In the genomic region with DNA sequence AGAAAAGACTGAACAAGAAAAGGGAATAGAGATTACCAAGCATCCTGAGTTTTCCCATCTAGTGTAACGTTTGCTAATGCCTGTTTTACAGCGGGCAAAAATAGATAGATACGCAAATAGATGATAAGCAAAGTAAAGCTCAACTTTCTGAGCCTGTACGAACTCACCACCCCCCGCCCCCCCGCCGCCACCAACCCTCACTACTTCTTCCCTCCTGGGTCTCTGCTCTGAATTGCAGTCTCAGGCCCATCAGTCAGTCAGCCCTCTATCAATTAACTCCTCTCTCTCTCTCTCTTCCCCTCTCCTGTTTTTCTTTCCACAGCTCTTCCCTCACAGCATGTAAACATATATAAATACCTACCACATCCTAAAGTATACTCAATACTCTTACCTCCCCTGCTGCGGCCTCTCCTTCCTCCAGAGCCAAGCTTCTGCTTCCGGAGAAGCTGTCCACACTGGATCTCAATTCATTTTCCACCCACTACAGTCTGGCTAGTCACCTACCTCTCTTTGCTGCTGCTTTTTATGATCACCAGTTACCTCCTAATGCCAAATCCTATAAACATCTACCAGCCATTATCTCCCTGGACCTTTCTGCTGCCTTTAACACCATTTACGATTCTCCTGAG, we compare ENCODE assay signal across 1 cellular context.
TF ChIP-seq lines count a peak whose summit lies in the region.

No MANE protein-coding gene starts in this region.

TF ChIP-seq in K562, 482 proteins besides CTCF, POLR2A, EP300 and RAD21 (continued from another document and continues in another):
- TF ChIP-seq, protein P1, sequence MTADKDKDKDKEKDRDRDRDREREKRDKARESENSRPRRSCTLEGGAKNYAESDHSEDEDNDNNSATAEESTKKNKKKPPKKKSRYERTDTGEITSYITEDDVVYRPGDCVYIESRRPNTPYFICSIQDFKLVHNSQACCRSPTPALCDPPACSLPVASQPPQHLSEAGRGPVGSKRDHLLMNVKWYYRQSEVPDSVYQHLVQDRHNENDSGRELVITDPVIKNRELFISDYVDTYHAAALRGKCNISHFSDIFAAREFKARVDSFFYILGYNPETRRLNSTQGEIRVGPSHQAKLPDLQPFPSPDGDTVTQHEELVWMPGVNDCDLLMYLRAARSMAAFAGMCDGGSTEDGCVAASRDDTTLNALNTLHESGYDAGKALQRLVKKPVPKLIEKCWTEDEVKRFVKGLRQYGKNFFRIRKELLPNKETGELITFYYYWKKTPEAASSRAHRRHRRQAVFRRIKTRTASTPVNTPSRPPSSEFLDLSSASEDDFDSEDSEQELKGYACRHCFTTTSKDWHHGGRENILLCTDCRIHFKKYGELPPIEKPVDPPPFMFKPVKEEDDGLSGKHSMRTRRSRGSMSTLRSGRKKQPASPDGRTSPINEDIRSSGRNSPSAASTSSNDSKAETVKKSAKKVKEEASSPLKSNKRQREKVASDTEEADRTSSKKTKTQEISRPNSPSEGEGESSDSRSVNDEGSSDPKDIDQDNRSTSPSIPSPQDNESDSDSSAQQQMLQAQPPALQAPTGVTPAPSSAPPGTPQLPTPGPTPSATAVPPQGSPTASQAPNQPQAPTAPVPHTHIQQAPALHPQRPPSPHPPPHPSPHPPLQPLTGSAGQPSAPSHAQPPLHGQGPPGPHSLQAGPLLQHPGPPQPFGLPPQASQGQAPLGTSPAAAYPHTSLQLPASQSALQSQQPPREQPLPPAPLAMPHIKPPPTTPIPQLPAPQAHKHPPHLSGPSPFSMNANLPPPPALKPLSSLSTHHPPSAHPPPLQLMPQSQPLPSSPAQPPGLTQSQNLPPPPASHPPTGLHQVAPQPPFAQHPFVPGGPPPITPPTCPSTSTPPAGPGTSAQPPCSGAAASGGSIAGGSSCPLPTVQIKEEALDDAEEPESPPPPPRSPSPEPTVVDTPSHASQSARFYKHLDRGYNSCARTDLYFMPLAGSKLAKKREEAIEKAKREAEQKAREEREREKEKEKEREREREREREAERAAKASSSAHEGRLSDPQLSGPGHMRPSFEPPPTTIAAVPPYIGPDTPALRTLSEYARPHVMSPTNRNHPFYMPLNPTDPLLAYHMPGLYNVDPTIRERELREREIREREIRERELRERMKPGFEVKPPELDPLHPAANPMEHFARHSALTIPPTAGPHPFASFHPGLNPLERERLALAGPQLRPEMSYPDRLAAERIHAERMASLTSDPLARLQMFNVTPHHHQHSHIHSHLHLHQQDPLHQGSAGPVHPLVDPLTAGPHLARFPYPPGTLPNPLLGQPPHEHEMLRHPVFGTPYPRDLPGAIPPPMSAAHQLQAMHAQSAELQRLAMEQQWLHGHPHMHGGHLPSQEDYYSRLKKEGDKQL (CRISPR knock-in tag; IDR thresholded peaks at IDR 0.05; ENCODE audit: borderline replicate concordance), result no peak
- no peak for TF ChIP-seq FOXA1 (IDR thresholded peaks at IDR 0.05; ENCODE audit: borderline replicate concordance)
- TF ChIP-seq, protein P2, sequence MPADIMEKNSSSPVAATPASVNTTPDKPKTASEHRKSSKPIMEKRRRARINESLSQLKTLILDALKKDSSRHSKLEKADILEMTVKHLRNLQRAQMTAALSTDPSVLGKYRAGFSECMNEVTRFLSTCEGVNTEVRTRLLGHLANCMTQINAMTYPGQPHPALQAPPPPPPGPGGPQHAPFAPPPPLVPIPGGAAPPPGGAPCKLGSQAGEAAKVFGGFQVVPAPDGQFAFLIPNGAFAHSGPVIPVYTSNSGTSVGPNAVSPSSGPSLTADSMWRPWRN (IDR thresholded peaks at IDR 0.05; ENCODE audit: low read depth), result no peak
- no peak for TF ChIP-seq NCOA1 (IDR thresholded peaks at IDR 0.05; ENCODE audit: low read depth)
- TF ChIP-seq, protein P3, sequence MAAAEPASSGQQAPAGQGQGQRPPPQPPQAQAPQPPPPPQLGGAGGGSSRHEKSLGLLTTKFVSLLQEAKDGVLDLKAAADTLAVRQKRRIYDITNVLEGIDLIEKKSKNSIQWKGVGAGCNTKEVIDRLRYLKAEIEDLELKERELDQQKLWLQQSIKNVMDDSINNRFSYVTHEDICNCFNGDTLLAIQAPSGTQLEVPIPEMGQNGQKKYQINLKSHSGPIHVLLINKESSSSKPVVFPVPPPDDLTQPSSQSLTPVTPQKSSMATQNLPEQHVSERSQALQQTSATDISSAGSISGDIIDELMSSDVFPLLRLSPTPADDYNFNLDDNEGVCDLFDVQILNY (CRISPR knock-in tag; IDR thresholded peaks at IDR 0.05), result 0 out of 2 replicates have a peak, but pooled peaks have one; percentile 60
- peak; percentile 42; the same call in 1 of the 2 replicates for TF ChIP-seq ZKSCAN3 (CRISPR knock-in tag; IDR thresholded peaks at IDR 0.05)
- TF ChIP-seq NFIC (IDR thresholded peaks at IDR 0.05), result no peak
- TF ChIP-seq, protein P4, sequence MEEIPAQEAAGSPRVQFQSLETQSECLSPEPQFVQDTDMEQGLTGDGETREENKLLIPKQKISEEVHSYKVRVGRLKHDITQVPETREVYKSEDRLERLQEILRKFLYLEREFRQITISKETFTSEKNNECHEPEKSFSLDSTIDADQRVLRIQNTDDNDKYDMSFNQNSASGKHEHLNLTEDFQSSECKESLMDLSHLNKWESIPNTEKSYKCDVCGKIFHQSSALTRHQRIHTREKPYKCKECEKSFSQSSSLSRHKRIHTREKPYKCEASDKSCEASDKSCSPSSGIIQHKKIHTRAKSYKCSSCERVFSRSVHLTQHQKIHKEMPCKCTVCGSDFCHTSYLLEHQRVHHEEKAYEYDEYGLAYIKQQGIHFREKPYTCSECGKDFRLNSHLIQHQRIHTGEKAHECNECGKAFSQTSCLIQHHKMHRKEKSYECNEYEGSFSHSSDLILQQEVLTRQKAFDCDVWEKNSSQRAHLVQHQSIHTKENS (CRISPR knock-in tag; IDR thresholded peaks at IDR 0.05), result no peak
- TF ChIP-seq, protein P5, sequence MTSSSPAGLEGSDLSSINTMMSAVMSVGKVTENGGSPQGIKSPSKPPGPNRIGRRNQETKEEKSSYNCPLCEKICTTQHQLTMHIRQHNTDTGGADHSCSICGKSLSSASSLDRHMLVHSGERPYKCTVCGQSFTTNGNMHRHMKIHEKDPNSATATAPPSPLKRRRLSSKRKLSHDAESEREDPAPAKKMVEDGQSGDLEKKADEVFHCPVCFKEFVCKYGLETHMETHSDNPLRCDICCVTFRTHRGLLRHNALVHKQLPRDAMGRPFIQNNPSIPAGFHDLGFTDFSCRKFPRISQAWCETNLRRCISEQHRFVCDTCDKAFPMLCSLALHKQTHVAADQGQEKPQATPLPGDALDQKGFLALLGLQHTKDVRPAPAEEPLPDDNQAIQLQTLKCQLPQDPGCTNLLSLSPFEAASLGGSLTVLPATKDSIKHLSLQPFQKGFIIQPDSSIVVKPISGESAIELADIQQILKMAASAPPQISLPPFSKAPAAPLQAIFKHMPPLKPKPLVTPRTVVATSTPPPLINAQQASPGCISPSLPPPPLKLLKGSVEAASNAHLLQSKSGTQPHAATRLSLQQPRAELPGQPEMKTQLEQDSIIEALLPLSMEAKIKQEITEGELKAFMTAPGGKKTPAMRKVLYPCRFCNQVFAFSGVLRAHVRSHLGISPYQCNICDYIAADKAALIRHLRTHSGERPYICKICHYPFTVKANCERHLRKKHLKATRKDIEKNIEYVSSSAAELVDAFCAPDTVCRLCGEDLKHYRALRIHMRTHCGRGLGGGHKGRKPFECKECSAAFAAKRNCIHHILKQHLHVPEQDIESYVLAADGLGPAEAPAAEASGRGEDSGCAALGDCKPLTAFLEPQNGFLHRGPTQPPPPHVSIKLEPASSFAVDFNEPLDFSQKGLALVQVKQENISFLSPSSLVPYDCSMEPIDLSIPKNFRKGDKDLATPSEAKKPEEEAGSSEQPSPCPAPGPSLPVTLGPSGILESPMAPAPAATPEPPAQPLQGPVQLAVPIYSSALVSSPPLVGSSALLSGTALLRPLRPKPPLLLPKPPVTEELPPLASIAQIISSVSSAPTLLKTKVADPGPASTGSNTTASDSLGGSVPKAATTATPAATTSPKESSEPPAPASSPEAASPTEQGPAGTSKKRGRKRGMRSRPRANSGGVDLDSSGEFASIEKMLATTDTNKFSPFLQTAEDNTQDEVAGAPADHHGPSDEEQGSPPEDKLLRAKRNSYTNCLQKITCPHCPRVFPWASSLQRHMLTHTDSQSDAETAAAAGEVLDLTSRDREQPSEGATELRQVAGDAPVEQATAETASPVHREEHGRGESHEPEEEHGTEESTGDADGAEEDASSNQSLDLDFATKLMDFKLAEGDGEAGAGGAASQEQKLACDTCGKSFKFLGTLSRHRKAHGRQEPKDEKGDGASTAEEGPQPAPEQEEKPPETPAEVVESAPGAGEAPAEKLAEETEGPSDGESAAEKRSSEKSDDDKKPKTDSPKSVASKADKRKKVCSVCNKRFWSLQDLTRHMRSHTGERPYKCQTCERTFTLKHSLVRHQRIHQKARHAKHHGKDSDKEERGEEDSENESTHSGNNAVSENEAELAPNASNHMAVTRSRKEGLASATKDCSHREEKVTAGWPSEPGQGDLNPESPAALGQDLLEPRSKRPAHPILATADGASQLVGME (CRISPR knock-in tag; IDR thresholded peaks at IDR 0.05), result no peak
- TF ChIP-seq WHSC1 (IDR thresholded peaks at IDR 0.05; ENCODE audit: low read length), result no peak
- TF ChIP-seq PCBP1 (IDR thresholded peaks at IDR 0.05; ENCODE audit: low read depth, low read length, poor library complexity, severe bottlenecking), result no peak
- no peak for TF ChIP-seq SMAD1 (IDR thresholded peaks at IDR 0.05; ENCODE audit: low read depth, low read length, partially characterized antibody)
- TF ChIP-seq, protein P6, sequence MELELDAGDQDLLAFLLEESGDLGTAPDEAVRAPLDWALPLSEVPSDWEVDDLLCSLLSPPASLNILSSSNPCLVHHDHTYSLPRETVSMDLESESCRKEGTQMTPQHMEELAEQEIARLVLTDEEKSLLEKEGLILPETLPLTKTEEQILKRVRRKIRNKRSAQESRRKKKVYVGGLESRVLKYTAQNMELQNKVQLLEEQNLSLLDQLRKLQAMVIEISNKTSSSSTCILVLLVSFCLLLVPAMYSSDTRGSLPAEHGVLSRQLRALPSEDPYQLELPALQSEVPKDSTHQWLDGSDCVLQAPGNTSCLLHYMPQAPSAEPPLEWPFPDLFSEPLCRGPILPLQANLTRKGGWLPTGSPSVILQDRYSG (tag; conservative IDR thresholded peaks at IDR 0.05; ENCODE audit: low read depth), result no peak
- no peak for TF ChIP-seq POLR3A (IDR thresholded peaks at IDR 0.05; ENCODE audit: borderline replicate concordance, extremely low read depth, insufficient read depth, insufficient read length)
- TF ChIP-seq SMAD4 (CRISPR knock-in tag; conservative IDR thresholded peaks at IDR 0.05), result peak; percentile 41; the same call in 1 of the 2 replicates
- TF ChIP-seq, protein P7, sequence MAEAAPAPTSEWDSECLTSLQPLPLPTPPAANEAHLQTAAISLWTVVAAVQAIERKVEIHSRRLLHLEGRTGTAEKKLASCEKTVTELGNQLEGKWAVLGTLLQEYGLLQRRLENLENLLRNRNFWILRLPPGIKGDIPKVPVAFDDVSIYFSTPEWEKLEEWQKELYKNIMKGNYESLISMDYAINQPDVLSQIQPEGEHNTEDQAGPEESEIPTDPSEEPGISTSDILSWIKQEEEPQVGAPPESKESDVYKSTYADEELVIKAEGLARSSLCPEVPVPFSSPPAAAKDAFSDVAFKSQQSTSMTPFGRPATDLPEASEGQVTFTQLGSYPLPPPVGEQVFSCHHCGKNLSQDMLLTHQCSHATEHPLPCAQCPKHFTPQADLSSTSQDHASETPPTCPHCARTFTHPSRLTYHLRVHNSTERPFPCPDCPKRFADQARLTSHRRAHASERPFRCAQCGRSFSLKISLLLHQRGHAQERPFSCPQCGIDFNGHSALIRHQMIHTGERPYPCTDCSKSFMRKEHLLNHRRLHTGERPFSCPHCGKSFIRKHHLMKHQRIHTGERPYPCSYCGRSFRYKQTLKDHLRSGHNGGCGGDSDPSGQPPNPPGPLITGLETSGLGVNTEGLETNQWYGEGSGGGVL (CRISPR knock-in tag; IDR thresholded peaks at IDR 0.05), result no peak
- TF ChIP-seq RBM15 (IDR thresholded peaks at IDR 0.05; ENCODE audit: insufficient read depth, low read length), result no peak
- no peak for TF ChIP-seq XRCC3 (IDR thresholded peaks at IDR 0.05)
- TF ChIP-seq BMI1 (IDR thresholded peaks at IDR 0.05; ENCODE audit: low read length), result no peak
- TF ChIP-seq, protein P8, sequence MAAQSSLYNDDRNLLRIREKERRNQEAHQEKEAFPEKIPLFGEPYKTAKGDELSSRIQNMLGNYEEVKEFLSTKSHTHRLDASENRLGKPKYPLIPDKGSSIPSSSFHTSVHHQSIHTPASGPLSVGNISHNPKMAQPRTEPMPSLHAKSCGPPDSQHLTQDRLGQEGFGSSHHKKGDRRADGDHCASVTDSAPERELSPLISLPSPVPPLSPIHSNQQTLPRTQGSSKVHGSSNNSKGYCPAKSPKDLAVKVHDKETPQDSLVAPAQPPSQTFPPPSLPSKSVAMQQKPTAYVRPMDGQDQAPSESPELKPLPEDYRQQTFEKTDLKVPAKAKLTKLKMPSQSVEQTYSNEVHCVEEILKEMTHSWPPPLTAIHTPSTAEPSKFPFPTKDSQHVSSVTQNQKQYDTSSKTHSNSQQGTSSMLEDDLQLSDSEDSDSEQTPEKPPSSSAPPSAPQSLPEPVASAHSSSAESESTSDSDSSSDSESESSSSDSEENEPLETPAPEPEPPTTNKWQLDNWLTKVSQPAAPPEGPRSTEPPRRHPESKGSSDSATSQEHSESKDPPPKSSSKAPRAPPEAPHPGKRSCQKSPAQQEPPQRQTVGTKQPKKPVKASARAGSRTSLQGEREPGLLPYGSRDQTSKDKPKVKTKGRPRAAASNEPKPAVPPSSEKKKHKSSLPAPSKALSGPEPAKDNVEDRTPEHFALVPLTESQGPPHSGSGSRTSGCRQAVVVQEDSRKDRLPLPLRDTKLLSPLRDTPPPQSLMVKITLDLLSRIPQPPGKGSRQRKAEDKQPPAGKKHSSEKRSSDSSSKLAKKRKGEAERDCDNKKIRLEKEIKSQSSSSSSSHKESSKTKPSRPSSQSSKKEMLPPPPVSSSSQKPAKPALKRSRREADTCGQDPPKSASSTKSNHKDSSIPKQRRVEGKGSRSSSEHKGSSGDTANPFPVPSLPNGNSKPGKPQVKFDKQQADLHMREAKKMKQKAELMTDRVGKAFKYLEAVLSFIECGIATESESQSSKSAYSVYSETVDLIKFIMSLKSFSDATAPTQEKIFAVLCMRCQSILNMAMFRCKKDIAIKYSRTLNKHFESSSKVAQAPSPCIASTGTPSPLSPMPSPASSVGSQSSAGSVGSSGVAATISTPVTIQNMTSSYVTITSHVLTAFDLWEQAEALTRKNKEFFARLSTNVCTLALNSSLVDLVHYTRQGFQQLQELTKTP (IDR thresholded peaks at IDR 0.05; ENCODE audit: low read depth in 1 of 2, partially characterized antibody in 2 of 2), result peak in 1 of 2 experiments; percentile 12
- TF ChIP-seq TCF3 (CRISPR knock-in tag; IDR thresholded peaks at IDR 0.05), result no peak
- TF ChIP-seq ZNF24 (IDR thresholded peaks at IDR 0.05), result no peak
- TF ChIP-seq, protein P9, sequence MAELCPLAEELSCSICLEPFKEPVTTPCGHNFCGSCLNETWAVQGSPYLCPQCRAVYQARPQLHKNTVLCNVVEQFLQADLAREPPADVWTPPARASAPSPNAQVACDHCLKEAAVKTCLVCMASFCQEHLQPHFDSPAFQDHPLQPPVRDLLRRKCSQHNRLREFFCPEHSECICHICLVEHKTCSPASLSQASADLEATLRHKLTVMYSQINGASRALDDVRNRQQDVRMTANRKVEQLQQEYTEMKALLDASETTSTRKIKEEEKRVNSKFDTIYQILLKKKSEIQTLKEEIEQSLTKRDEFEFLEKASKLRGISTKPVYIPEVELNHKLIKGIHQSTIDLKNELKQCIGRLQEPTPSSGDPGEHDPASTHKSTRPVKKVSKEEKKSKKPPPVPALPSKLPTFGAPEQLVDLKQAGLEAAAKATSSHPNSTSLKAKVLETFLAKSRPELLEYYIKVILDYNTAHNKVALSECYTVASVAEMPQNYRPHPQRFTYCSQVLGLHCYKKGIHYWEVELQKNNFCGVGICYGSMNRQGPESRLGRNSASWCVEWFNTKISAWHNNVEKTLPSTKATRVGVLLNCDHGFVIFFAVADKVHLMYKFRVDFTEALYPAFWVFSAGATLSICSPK (IDR thresholded peaks at IDR 0.05; ENCODE audit: borderline replicate concordance), result no peak
